1 cellular context compared by ENCODE assay signal in the genomic region with DNA sequence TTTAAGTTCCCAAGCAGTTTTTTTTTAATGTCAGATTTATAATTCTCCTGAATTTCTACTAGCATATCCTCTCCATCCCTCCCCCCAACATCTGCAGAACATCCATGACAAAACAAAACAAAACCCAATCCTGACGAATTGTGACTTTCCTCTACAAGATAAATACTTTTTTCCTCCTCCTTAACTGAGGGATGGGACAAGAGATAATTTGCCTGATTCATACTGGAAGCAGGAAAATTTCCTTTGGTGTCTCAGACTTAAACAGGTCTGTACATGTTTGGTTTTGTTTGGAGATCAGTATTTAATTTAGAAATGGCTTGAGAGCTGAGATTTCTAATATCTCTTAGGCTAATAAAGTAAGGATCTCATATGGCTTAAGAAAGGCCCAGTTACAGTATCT.
TF ChIP-seq lines count a peak whose summit lies in the region.

No MANE protein-coding gene starts in this region.

TF ChIP-seq in HCT116, 20 proteins besides CTCF, POLR2A, EP300 and RAD21:
- TF ChIP-seq POLR2AphosphoS5 (IDR thresholded peaks at IDR 0.05; ENCODE audit: low read depth, low read length), result no peak
- TF ChIP-seq CBX3 (IDR thresholded peaks at IDR 0.05; ENCODE audit: low read depth), result no peak
- TF ChIP-seq ZFX (IDR thresholded peaks at IDR 0.05), result no peak
- TF ChIP-seq JUND (IDR thresholded peaks at IDR 0.05), result no peak
- no peak for TF ChIP-seq ZNF274 (IDR thresholded peaks at IDR 0.05; ENCODE audit: low read depth, low read length)
- TF ChIP-seq YY1 (IDR thresholded peaks at IDR 0.05; ENCODE audit: extremely low read depth, insufficient replicate concordance, low read depth, low read length), result no peak
- TF ChIP-seq, protein P1, sequence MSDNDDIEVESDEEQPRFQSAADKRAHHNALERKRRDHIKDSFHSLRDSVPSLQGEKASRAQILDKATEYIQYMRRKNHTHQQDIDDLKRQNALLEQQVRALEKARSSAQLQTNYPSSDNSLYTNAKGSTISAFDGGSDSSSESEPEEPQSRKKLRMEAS (IDR thresholded peaks at IDR 0.05), result no peak
- TF ChIP-seq EZH2 (IDR thresholded peaks at IDR 0.05), result no peak
- TF ChIP-seq, protein P2, sequence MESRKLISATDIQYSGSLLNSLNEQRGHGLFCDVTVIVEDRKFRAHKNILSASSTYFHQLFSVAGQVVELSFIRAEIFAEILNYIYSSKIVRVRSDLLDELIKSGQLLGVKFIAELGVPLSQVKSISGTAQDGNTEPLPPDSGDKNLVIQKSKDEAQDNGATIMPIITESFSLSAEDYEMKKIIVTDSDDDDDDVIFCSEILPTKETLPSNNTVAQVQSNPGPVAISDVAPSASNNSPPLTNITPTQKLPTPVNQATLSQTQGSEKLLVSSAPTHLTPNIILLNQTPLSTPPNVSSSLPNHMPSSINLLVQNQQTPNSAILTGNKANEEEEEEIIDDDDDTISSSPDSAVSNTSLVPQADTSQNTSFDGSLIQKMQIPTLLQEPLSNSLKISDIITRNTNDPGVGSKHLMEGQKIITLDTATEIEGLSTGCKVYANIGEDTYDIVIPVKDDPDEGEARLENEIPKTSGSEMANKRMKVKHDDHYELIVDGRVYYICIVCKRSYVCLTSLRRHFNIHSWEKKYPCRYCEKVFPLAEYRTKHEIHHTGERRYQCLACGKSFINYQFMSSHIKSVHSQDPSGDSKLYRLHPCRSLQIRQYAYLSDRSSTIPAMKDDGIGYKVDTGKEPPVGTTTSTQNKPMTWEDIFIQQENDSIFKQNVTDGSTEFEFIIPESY (IDR thresholded peaks at IDR 0.05; ENCODE audit: extremely low read depth, insufficient replicate concordance, low read length), result no peak
- TF ChIP-seq SP1 (IDR thresholded peaks at IDR 0.05; ENCODE audit: low read depth), result no peak
- no peak for TF ChIP-seq ELF1 (IDR thresholded peaks at IDR 0.05; ENCODE audit: borderline replicate concordance, low read depth)
- TF ChIP-seq, protein P3, sequence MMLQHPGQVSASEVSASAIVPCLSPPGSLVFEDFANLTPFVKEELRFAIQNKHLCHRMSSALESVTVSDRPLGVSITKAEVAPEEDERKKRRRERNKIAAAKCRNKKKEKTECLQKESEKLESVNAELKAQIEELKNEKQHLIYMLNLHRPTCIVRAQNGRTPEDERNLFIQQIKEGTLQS (IDR thresholded peaks at IDR 0.05), result no peak
- no peak for TF ChIP-seq SIN3A (IDR thresholded peaks at IDR 0.05; ENCODE audit: low read depth)
- no peak for TF ChIP-seq SRF (IDR thresholded peaks at IDR 0.05; ENCODE audit: low read depth)
- TF ChIP-seq EZH2phosphoT487 (IDR thresholded peaks at IDR 0.05; ENCODE audit: borderline replicate concordance), result no peak
- no peak for TF ChIP-seq EGR1 (IDR thresholded peaks at IDR 0.05; ENCODE audit: low read depth)
TF ChIP-seq in HCT116: peak in this region for 0.
